In the genomic region with DNA sequence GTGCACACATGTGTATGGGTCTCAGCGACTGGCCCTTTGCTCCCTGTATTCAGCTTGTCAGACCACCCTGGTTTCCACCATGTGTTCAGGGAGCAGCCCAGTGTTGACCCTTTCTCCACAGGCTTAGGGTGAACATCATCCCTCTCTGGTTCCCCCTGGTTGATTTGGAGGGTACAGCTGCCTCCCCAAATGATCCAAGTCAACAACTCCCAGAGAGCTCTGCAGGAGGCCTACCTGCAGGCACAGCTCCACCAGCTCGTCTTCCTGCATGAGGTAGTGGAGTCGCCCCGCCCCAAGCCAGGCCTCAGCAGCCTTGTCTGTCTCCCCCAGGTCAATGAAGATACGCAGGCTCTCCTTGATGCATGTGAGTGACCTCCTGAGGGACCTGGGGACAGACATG, we compare ENCODE assay signal across 1 cellular context.
TF ChIP-seq lines count a peak whose summit lies in the region.

No MANE protein-coding gene starts in this region.

TF ChIP-seq in A549, 52 proteins besides CTCF, POLR2A, EP300 and RAD21:
- TF ChIP-seq FOSB (CRISPR knock-in tag; IDR thresholded peaks at IDR 0.05) (no peak), TP53 (CRISPR knock-in tag; IDR thresholded peaks at IDR 0.05) (no peak), SREBF2 (IDR thresholded peaks at IDR 0.05) (no peak), KDM5A (IDR thresholded peaks at IDR 0.05) (no peak), RCOR1 (IDR thresholded peaks at IDR 0.05; ENCODE audit: low read depth, low read length) (no peak)
